Comparison of ENCODE assay signal across 18 cellular contexts in genomic region chr3:71493372-71493771, GRCh38.
DNase-seq lines count a peak whose midpoint lies in the region; ATAC-seq and TF ChIP-seq lines count a peak whose summit lies in the region.
"Had no signal": no experiment of that assay in that cellular context is flagged by ENCODE, and none has a peak within 500 bp of the region (broad histone marks: within the 10 kb centered on the region; RNA-seq: fewer than 3 reads in every experiment).

No MANE protein-coding gene starts in this region.

- H3K9me3 ChIP-seq in mucosa of descending colon (peaks cover 6% of the 10 kb centered on the region), A673 (ENCODE audit: low read depth, low read length, poor library complexity, severe bottlenecking) (no peaks in the 10 kb centered on the region)
- H3K9me3 ChIP-seq: prostate gland had no signal

- POLR2A ChIA-PET in A673 (lab: Charles Lee; ENCODE audit: low non-redundant PET) = no interaction called here

- intact Hi-C loops in mucosa of descending colon (cut with DNase I, micrococcal nuclease) (no loop called here), A673 (cut with micrococcal nuclease; ENCODE audit: unreplicated experiment) (no loop called here)

- H3K36me3 ChIP-seq in mucosa of descending colon (ENCODE audit: low read depth) (no peaks in the 10 kb centered on the region), A673 (ENCODE audit: insufficient read depth, low read length, poor library complexity, severe bottlenecking) (peaks cover 3% of the 10 kb centered on the region)
- H3K36me3 ChIP-seq: prostate gland had no signal

- H3K4me3 ChIP-seq in mucosa of descending colon (no peak overlapping the region), A673 (ENCODE audit: low read depth, low read length, poor library complexity, severe bottlenecking) (no peak overlapping the region)
- H3K4me3 ChIP-seq: prostate gland, smooth muscle cell had no signal

- H3K4me1 ChIP-seq in mucosa of descending colon (ENCODE audit: low read depth) (no peaks in the 10 kb centered on the region), A673 (ENCODE audit: insufficient read depth, low read length, poor library complexity, severe bottlenecking) (no peaks in the 10 kb centered on the region)

- H3K9me3 Mint-ChIP-seq in IgD-negative memory B cell = peaks cover 1 to 7% (median 4%) of the 10 kb centered on the region in 3 donors
- peaks cover 7% of the 10 kb centered on the region for H3K9me3 Mint-ChIP-seq in activated T-helper 17 cell treated with anti-CD3 and anti-CD28 coated beads, Interleukin-2, amount 50 U/mL, for 72 hours

- peak; percentile 54 for ATAC-seq in activated T-helper 17 cell treated with anti-CD3 and anti-CD28 coated beads, Interleukin-2, amount 50 U/mL, for 72 hours (replicated peaks)
- ATAC-seq in mucosa of descending colon (peak; percentile 59), GM19395 (IDR thresholded peaks at IDR 0.05; ENCODE audit: unreplicated experiment) (no peak)
- ATAC-seq: left ventricle myocardium superior had no signal

- H3K27ac ChIP-seq in A673 (ENCODE audit: low read depth, low read length, poor library complexity, severe bottlenecking) = no peak overlapping the region
- H3K27ac ChIP-seq: prostate gland had no signal

- H3K27ac Mint-ChIP-seq in IgD-negative memory B cell = peak overlapping the region in 2 of 3 donors; percentile 50 to 80
- H3K27ac Mint-ChIP-seq in activated T-helper 17 cell treated with anti-CD3 and anti-CD28 coated beads, Interleukin-2, amount 50 U/mL, for 72 hours = peak overlapping the region; percentile 98

- peaks cover 2% of the 10 kb centered on the region for H3K36me3 Mint-ChIP-seq in IgD-negative memory B cell
- H3K36me3 Mint-ChIP-seq in activated T-helper 17 cell treated with anti-CD3 and anti-CD28 coated beads, Interleukin-2, amount 50 U/mL, for 72 hours (ENCODE audit: low read depth) = peaks cover 20% of the 10 kb centered on the region

- peak; percentile 21 to 23 for DNase-seq in activated CD4-positive, alpha-beta T cell treated with anti-CD3 and anti-CD28 coated beads for 4 hours
- no peak for DNase-seq in activated CD4-positive, alpha-beta T cell treated with anti-CD3 and anti-CD28 coated beads, Interleukin-2, amount 50 U/mL, for 4 hours
- DNase-seq in mucosa of descending colon = no peak
- DNase-seq in A673 (ENCODE audit: low spot score) = no peak
- DNase-seq in SIG-M5 treated with dmso at 0.1 percent for 504 hours (lab: John Stamatoyannopoulos, UW; ENCODE audit: unreplicated experiment) = no peak
- DNase-seq: aorta, erythroblast, left ventricle myocardium superior, MV-4-11, NCI-H2029 treated with DMSO at 0.1 percent for 48 hours, NCI-H524, SIG-M5 had no signal

- H3K4me3 Mint-ChIP-seq in IgD-negative memory B cell = peak overlapping the region in 2 of 4 donors; percentile 52 to 70
- peak overlapping the region; percentile 85 for H3K4me3 Mint-ChIP-seq in activated T-helper 17 cell treated with anti-CD3 and anti-CD28 coated beads, Interleukin-2, amount 50 U/mL, for 72 hours
- H3K4me3 Mint-ChIP-seq: CD14-positive monocyte had no signal

- peaks cover 2% of the 10 kb centered on the region for H3K27me3 Mint-ChIP-seq in IgD-negative memory B cell
- H3K27me3 Mint-ChIP-seq in activated T-helper 17 cell treated with anti-CD3 and anti-CD28 coated beads, Interleukin-2, amount 50 U/mL, for 72 hours = no peaks in the 10 kb centered on the region

- no TSS peak for BruUV-seq in A673 (replicated peaks; lab: Mats Ljungman, UMichigan)

- H3K27me3 ChIP-seq in A673 (replicated peaks; ENCODE audit: insufficient read depth, low read depth, low read length, poor library complexity) = no peaks in the 10 kb centered on the region

- CTCF ChIA-PET in A673 (lab: Charles Lee) = no interaction called here

- H3K4me1 Mint-ChIP-seq in IgD-negative memory B cell = peaks cover 7 to 25% (median 15%) of the 10 kb centered on the region in 3 donors
- peaks cover 67% of the 10 kb centered on the region for H3K4me1 Mint-ChIP-seq in activated T-helper 17 cell treated with anti-CD3 and anti-CD28 coated beads, Interleukin-2, amount 50 U/mL, for 72 hours

- TF ChIP-seq CTCF in mucosa of descending colon (IDR thresholded peaks at IDR 0.05) = no peak
- no peak for TF ChIP-seq CTCF in A673 (conservative IDR thresholded peaks at IDR 0.05; ENCODE audit: low read depth, low read length)

Comparison
In these comparisons a context has a peak if more than half of its experiments do, and no peak if none do; other contexts are left out.
1. DNase-seq: peak in activated CD4-positive, alpha-beta T cell treated with anti-CD3 and anti-CD28 coated beads for 4 hours (2 of 2); none in activated CD4-positive, alpha-beta T cell treated with anti-CD3 and anti-CD28 coated beads, Interleukin-2, amount 50 U/mL, for 4 hours (0 of 2), mucosa of descending colon (0 of 3), A673 (single experiment) and SIG-M5 treated with dmso at 0.1 percent for 504 hours (single experiment).